ENCODE assay signal across 15 cellular contexts in genomic region chr3:153287017-153287416, GRCh38.
"Had no signal": no experiment of that assay in that cellular context is flagged by ENCODE, and none has a peak within 500 bp of the region (broad histone marks: within the 10 kb centered on the region; RNA-seq: fewer than 3 reads in every experiment).

No MANE protein-coding gene starts in this region.

- FAIRE-seq: islet of Langerhans, urothelium cell line had no signal

- H3K4me1 Mint-ChIP-seq: nephron progenitor cell had no signal

- H3K27ac Mint-ChIP-seq: activated naive CD4-positive, alpha-beta T cell treated with anti-CD3 and anti-CD28 coated beads for 36 hours; nephron progenitor cell; stimulated activated naive CD8-positive, alpha-beta T cell treated with anti-CD3 and anti-CD28 coated beads, Interleukin-15, Interleukin-2, amounts not matched to agents 100 ng/mL and 50 ng/mL, for 24 hours; WTC11 had no signal

- H3K9me3 ChIP-seq: left lung, thoracic aorta had no signal

- H3K36me3 Mint-ChIP-seq: memory B cell, WTC11 had no signal

- ATAC-seq: left lung, sciatic nerve, WTC11 had no signal

- H3K27me3 ChIP-seq: left lung had no signal

- H3K9me3 Mint-ChIP-seq: activated naive CD4-positive, alpha-beta T cell treated with anti-CD3 and anti-CD28 coated beads for 36 hours; memory B cell; stimulated activated naive CD8-positive, alpha-beta T cell treated with anti-CD3 and anti-CD28 coated beads, Interleukin-15, Interleukin-2, amounts not matched to agents 100 ng/mL and 50 ng/mL, for 24 hours had no signal

- DNase-seq: activated naive CD4-positive, alpha-beta T cell treated with anti-CD3 and anti-CD28 coated beads for 36 hours; caudate nucleus; effector memory CD4-positive, alpha-beta T cell; left lung; nephron progenitor cell; stimulated activated CD4-positive, alpha-beta T cell treated with anti-CD3 and anti-CD28 coated beads, Interleukin-2, amount 100 ng/mL, for 24 hours had no signal

- H3K4me3 Mint-ChIP-seq: activated naive CD4-positive, alpha-beta T cell treated with anti-CD3 and anti-CD28 coated beads for 36 hours; memory B cell; nephron progenitor cell; stimulated activated naive CD8-positive, alpha-beta T cell treated with anti-CD3 and anti-CD28 coated beads, Interleukin-15, Interleukin-2, amounts not matched to agents 100 ng/mL and 50 ng/mL, for 24 hours; WTC11 had no signal

- H3K27ac ChIP-seq: coronary artery, left lung, SK-N-MC, thoracic aorta had no signal

- H3K4me3 ChIP-seq: coronary artery, left lung, SK-N-MC, thoracic aorta had no signal

- H3K27me3 Mint-ChIP-seq: memory B cell; stimulated activated naive CD8-positive, alpha-beta T cell treated with anti-CD3 and anti-CD28 coated beads, Interleukin-15, Interleukin-2, amounts not matched to agents 100 ng/mL and 50 ng/mL, for 24 hours had no signal

- H3K36me3 ChIP-seq: left lung, thoracic aorta had no signal
